Comparison of ENCODE assay signal across 1 cellular context in the genomic region with DNA sequence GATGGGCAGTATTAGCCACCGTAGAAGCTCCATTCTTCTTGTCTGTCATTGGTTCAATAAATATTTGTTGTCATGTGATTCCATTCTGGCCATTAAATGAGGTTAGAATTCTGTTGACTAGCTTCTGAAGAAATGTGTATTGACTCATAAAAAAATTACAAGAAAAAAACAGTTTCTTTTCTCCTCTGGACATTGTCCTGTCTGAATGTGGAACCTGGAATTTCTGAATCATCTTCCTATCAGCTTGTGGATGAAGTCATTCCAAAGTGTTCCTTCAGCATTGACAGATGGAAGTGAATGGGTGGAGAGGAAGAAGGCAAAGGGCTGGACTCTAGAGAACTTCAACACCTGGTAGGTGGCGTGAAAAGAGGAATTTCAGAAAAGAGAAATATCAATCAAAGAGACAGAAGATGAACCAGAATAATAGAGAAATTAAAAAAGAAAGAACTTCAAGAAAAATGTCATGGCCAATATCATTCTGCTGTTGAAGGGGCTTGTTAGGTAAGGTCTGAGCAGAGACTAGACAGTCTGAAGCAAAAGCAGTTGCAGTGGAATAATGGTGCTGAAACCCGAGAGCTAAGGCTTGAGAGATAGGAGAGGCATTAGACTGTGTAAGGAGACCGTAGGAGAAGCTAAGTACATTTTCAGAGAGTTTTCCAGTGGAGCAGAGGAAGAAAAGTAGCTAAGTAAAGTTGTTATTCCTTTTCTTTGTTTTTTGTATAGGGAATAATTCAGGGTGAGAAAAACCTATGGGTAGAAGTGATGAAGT.
TF ChIP-seq lines count a peak whose summit lies in the region.

No MANE protein-coding gene starts in this region.

TF ChIP-seq in GM23338, 12 proteins besides CTCF, POLR2A, EP300 and RAD21 (continued from another document):
- TF ChIP-seq, protein P1, sequence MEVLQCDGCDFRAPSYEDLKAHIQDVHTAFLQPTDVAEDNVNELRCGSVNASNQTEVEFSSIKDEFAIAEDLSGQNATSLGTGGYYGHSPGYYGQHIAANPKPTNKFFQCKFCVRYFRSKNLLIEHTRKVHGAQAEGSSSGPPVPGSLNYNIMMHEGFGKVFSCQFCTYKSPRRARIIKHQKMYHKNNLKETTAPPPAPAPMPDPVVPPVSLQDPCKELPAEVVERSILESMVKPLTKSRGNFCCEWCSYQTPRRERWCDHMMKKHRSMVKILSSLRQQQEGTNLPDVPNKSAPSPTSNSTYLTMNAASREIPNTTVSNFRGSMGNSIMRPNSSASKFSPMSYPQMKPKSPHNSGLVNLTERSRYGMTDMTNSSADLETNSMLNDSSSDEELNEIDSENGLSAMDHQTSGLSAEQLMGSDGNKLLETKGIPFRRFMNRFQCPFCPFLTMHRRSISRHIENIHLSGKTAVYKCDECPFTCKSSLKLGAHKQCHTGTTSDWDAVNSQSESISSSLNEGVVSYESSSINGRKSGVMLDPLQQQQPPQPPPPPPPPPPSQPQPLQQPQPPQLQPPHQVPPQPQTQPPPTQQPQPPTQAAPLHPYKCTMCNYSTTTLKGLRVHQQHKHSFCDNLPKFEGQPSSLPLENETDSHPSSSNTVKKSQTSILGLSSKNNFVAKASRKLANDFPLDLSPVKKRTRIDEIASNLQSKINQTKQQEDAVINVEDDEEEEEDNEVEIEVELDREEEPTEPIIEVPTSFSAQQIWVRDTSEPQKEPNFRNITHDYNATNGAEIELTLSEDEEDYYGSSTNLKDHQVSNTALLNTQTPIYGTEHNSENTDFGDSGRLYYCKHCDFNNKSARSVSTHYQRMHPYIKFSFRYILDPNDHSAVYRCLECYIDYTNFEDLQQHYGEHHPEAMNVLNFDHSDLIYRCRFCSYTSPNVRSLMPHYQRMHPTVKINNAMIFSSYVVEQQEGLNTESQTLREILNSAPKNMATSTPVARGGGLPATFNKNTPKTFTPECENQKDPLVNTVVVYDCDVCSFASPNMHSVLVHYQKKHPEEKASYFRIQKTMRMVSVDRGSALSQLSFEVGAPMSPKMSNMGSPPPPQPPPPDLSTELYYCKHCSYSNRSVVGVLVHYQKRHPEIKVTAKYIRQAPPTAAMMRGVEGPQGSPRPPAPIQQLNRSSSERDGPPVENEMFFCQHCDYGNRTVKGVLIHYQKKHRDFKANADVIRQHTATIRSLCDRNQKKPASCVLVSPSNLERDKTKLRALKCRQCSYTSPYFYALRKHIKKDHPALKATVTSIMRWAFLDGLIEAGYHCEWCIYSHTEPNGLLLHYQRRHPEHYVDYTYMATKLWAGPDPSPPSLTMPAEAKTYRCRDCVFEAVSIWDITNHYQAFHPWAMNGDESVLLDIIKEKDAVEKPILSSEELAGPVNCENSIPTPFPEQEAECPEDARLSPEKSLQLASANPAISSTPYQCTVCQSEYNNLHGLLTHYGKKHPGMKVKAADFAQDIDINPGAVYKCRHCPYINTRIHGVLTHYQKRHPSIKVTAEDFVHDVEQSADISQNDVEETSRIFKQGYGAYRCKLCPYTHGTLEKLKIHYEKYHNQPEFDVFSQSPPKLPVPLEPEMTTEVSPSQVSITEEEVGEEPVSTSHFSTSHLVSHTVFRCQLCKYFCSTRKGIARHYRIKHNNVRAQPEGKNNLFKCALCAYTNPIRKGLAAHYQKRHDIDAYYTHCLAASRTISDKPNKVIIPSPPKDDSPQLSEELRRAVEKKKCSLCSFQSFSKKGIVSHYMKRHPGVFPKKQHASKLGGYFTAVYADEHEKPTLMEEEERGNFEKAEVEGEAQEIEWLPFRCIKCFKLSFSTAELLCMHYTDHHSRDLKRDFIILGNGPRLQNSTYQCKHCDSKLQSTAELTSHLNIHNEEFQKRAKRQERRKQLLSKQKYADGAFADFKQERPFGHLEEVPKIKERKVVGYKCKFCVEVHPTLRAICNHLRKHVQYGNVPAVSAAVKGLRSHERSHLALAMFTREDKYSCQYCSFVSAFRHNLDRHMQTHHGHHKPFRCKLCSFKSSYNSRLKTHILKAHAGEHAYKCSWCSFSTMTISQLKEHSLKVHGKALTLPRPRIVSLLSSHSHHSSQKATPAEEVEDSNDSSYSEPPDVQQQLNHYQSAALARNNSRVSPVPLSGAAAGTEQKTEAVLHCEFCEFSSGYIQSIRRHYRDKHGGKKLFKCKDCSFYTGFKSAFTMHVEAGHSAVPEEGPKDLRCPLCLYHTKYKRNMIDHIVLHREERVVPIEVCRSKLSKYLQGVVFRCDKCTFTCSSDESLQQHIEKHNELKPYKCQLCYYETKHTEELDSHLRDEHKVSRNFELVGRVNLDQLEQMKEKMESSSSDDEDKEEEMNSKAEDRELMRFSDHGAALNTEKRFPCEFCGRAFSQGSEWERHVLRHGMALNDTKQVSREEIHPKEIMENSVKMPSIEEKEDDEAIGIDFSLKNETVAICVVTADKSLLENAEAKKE (CRISPR knock-in tag; IDR thresholded peaks at IDR 0.05), result no peak
- TF ChIP-seq, protein P2, sequence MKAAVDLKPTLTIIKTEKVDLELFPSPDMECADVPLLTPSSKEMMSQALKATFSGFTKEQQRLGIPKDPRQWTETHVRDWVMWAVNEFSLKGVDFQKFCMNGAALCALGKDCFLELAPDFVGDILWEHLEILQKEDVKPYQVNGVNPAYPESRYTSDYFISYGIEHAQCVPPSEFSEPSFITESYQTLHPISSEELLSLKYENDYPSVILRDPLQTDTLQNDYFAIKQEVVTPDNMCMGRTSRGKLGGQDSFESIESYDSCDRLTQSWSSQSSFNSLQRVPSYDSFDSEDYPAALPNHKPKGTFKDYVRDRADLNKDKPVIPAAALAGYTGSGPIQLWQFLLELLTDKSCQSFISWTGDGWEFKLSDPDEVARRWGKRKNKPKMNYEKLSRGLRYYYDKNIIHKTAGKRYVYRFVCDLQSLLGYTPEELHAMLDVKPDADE (IDR thresholded peaks at IDR 0.05), result no peak
- TF ChIP-seq, protein P3, sequence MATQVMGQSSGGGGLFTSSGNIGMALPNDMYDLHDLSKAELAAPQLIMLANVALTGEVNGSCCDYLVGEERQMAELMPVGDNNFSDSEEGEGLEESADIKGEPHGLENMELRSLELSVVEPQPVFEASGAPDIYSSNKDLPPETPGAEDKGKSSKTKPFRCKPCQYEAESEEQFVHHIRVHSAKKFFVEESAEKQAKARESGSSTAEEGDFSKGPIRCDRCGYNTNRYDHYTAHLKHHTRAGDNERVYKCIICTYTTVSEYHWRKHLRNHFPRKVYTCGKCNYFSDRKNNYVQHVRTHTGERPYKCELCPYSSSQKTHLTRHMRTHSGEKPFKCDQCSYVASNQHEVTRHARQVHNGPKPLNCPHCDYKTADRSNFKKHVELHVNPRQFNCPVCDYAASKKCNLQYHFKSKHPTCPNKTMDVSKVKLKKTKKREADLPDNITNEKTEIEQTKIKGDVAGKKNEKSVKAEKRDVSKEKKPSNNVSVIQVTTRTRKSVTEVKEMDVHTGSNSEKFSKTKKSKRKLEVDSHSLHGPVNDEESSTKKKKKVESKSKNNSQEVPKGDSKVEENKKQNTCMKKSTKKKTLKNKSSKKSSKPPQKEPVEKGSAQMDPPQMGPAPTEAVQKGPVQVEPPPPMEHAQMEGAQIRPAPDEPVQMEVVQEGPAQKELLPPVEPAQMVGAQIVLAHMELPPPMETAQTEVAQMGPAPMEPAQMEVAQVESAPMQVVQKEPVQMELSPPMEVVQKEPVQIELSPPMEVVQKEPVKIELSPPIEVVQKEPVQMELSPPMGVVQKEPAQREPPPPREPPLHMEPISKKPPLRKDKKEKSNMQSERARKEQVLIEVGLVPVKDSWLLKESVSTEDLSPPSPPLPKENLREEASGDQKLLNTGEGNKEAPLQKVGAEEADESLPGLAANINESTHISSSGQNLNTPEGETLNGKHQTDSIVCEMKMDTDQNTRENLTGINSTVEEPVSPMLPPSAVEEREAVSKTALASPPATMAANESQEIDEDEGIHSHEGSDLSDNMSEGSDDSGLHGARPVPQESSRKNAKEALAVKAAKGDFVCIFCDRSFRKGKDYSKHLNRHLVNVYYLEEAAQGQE (IDR thresholded peaks at IDR 0.05; ENCODE audit: unreplicated experiment), result no peak
TF ChIP-seq in GM23338: peak in this region for 0.
